In genomic region chr6:146191166-146191565, GRCh38 we compare ENCODE assay signal across 5 cellular contexts.
"Had no signal": no experiment of that assay in that cellular context is flagged by ENCODE, and none has a peak within 500 bp of the region (broad histone marks: within the 10 kb centered on the region; RNA-seq: fewer than 3 reads in every experiment).

No MANE protein-coding gene starts in this region.

- DNase-seq: IMR-90, KBM-7, KG1 had no signal

- H3K4me3 ChIP-seq: K562 had no signal

- H3K27ac ChIP-seq: HL-60 had no signal
